In the genomic region with DNA sequence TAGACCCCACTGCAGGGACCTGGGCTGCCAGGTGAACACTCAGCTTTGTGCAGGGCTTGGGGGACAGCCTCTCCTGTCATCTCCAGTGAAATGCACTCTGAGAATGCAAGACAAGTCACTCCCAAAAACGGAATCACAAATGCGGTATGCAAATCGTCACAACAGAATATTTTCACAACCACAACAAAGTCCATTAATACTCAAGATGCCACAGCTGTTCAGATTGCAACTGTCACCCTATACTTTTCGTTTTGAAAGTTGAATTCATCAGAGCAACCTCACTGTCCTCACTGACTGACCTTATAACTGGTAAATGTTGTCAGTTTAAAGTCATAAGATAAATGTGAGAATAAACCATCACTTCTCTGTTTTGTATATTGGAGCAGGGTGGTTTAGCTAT, we compare ENCODE assay signal across 9 cellular contexts. TPM values are rescaled to one million over a fixed set of nuclear protein-coding genes. Genes with fewer than 3 reads are reported as not detected.
DNase-seq lines count a peak whose midpoint lies in the region; ATAC-seq lines count a peak whose summit lies in the region.
"Had no signal": no experiment of that assay in that cellular context is flagged by ENCODE, and none has a peak within 500 bp of the region (broad histone marks: within the 10 kb centered on the region; RNA-seq: fewer than 3 reads in every experiment).

No MANE protein-coding gene starts in this region.

- H3K27me3 Mint-ChIP-seq in activated T-cell treated with anti-CD3 and anti-CD28 coated beads, Interleukin-2, amount 50 U/mL, for 24 hours, result peaks cover 6% of the 10 kb centered on the region
- H3K27me3 Mint-ChIP-seq: IgD-negative memory B cell had no signal

- H3K9me3 Mint-ChIP-seq in activated T-cell treated with anti-CD3 and anti-CD28 coated beads, Interleukin-2, amount 50 U/mL, for 24 hours, result peaks cover under 1% of the 10 kb centered on the region

- in situ Hi-C loops in ACHN (cut with HindIII; ENCODE audit: low pct_ligation_motif_present, low pct_unique_long_range_greater_than_20kb, low sequenced_read_pairs), result no loop called here

- no peak for DNase-seq in activated T-cell treated with anti-CD3 and anti-CD28 coated beads, Interleukin-2, amount 50 U/mL, for 24 hours
- DNase-seq in activated T-cell treated with anti-CD3 and anti-CD28 coated beads, Interleukin-2, amount 50 U/mL, for 1 hour, result no peak
- DNase-seq in myocyte (ENCODE audit: low read depth) (peak; percentile 92), ACHN (no peak), medulla oblongata (ENCODE audit: extremely low spot score) (no peak), AG20443 (ENCODE audit: low spot score) (no peak)

- H3K4me1 Mint-ChIP-seq in activated T-cell treated with anti-CD3 and anti-CD28 coated beads, Interleukin-2, amount 50 U/mL, for 24 hours (ENCODE audit: low read depth), result peaks cover 56% of the 10 kb centered on the region

- peaks cover 5% of the 10 kb centered on the region for H3K36me3 Mint-ChIP-seq in activated T-cell treated with anti-CD3 and anti-CD28 coated beads, Interleukin-2, amount 50 U/mL, for 24 hours (ENCODE audit: low read depth)

- ATAC-seq in GM21526 (IDR thresholded peaks at IDR 0.05; ENCODE audit: low FRiP score, unreplicated experiment), result peak; percentile 51
- peak; percentile 38 for ATAC-seq in HG03442 (IDR thresholded peaks at IDR 0.05; ENCODE audit: unreplicated experiment)

- H3K4me3 Mint-ChIP-seq in activated T-cell treated with anti-CD3 and anti-CD28 coated beads, Interleukin-2, amount 50 U/mL, for 24 hours, result no peak overlapping the region

- peak overlapping the region; percentile 66 for H3K27ac Mint-ChIP-seq in activated T-cell treated with anti-CD3 and anti-CD28 coated beads, Interleukin-2, amount 50 U/mL, for 24 hours
- H3K27ac Mint-ChIP-seq: IgD-negative memory B cell had no signal

RNA-seq across cellular contexts. Expression of gene JAKMIP1, which starts 16.6 kb away (rescaled TPM):
- 0.16 TPM in 1 of 2 replicates, not detected in the other for total RNA-seq in myocyte
- polyA plus RNA-seq in myocyte (2012), result 0.08 TPM
